In the genomic region with DNA sequence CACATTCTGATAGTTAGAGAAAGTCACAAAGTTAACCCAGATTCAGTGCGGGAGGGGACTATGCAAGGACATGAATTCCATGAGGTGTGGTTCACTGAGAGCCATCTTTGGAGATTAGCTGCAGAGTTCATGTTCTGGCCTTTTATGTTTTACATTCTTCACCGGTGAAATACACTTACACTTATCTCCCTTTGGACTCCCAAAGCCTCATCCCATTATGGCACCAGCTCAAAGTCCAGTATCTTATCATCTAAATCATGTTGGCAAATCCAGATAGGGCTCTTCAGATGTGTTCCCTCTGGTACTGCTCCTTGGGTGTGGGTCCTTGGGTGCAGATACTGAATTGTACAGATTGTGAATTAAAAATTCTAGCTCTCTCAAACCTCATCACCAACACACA, we compare ENCODE assay signal across 21 cellular contexts. TPM values are rescaled to one million over a fixed set of nuclear protein-coding genes. Genes with fewer than 3 reads are reported as not detected.
DNase-seq lines count a peak whose midpoint lies in the region; ATAC-seq, FAIRE-seq and TF ChIP-seq lines count a peak whose summit lies in the region.
"Had no signal": no experiment of that assay in that cellular context is flagged by ENCODE, and none has a peak within 500 bp of the region (broad histone marks: within the 10 kb centered on the region; RNA-seq: fewer than 3 reads in every experiment).

No MANE protein-coding gene starts in this region.

- CTCF ChIA-PET in HepG2 (lab: Yijun Ruan, JAX; ENCODE audit: low intra/inter-chr PET ratio, low total read pairs) (no interaction called here), Calu3 (lab: Charles Lee) (interaction anchor here (1.0 kb wide), 1 partner anchor 12 kb away, joined by 3 read pairs; no protein-coding TSS in a partner anchor)

- no peaks in the 10 kb centered on the region for H3K36me3 ChIP-seq in HepG2 (replicated peaks in 1 of 2; ENCODE audit: control insufficient read depth in 1 of 2, insufficient read depth in 2 of 2, low read length in 2 of 2)
- H3K36me3 ChIP-seq in right lobe of liver, result no peaks in the 10 kb centered on the region
- H3K36me3 ChIP-seq in KOPT-K1 (ENCODE audit: insufficient read depth, low read length), result no peaks in the 10 kb centered on the region
- no peaks in the 10 kb centered on the region for H3K36me3 ChIP-seq in esophagus muscularis mucosa

- TF ChIP-seq EP300 in HepG2 (IDR thresholded peaks at IDR 0.05; ENCODE audit: low read depth in 2 of 2, low read length in 2 of 2) (no peak), HepG2 (CRISPR knock-in tag; IDR thresholded peaks at IDR 0.05; ENCODE audit: borderline replicate concordance) (no peak), esophagus muscularis mucosa (IDR thresholded peaks at IDR 0.05) (no peak)

- BruUV-seq in HepG2 (replicated peaks; lab: Mats Ljungman, UMichigan), result no TSS peak
- no TSS peak for BruUV-seq in Calu3 (replicated peaks; lab: Mats Ljungman, UMichigan)

- H3K4me1 Mint-ChIP-seq in type B pancreatic cell (ENCODE audit: unreplicated experiment) (peaks cover 7% of the 10 kb centered on the region), Calu3 (ENCODE audit: low read depth, unreplicated experiment) (peaks cover 35% of the 10 kb centered on the region), mesothelial cell of epicardium (peaks cover 28% of the 10 kb centered on the region)
- H3K4me1 Mint-ChIP-seq: IgD-negative memory B cell had no signal

- no peak for TF ChIP-seq RAD21 in HepG2 (CRISPR knock-in tag; IDR thresholded peaks at IDR 0.05)

- TF ChIP-seq CTCF in HepG2 (CRISPR knock-in tag; IDR thresholded peaks at IDR 0.05), result no peak
- TF ChIP-seq CTCF in right lobe of liver (IDR thresholded peaks at IDR 0.05), result no peak
- no peak for TF ChIP-seq CTCF in esophagus muscularis mucosa (IDR thresholded peaks at IDR 0.05)
- TF ChIP-seq CTCF in type B pancreatic cell (conservative IDR thresholded peaks at IDR 0.05), result no peak
- TF ChIP-seq CTCF in Calu3 (IDR thresholded peaks at IDR 0.05; ENCODE audit: unreplicated experiment), result no peak
- TF ChIP-seq CTCF in mesothelial cell of epicardium (IDR thresholded peaks at IDR 0.05; ENCODE audit: unreplicated experiment), result no peak

- FAIRE-seq in HepG2 (lab: Jason Lieb, UNC), result peak; percentile 12
- FAIRE-seq: GM19239 had no signal

- no peaks in the 10 kb centered on the region for H4K20me1 ChIP-seq in HepG2 (ENCODE audit: insufficient read depth, low read length)

- H3K9ac ChIP-seq in HepG2 (ENCODE audit: insufficient read depth, low read depth, low read length), result no peak overlapping the region

- H3K27me3 ChIP-seq in HepG2 (ENCODE audit: control insufficient read depth in 1 of 2, insufficient read depth in 2 of 2, low read length in 2 of 2) (no peaks in the 10 kb centered on the region), right lobe of liver (no peaks in the 10 kb centered on the region), esophagus muscularis mucosa (no peaks in the 10 kb centered on the region)

- DNase-seq in HepG2 (ENCODE audit: low spot score) (peak; percentile 80), right lobe of liver (no peak), esophagus muscularis mucosa (ENCODE audit: extremely low spot score) (peak; percentile 50), type B pancreatic cell (ENCODE audit: extremely low spot score, unreplicated experiment) (no peak), Calu3 (no peak), mesothelial cell of epicardium (ENCODE audit: low spot score in 2 of 2, unreplicated experiment in 2 of 2) (no peak)
- DNase-seq: cerebellar nuclear complex; DMS 273 treated with DMSO at 0.1 percent for 48 hours; glutamatergic neuron; mesenchymal stem cell; naive B cell; NCI-H2029 treated with DMSO at 0.1 percent for 48 hours; NCI-H774; retina; stimulated activated naive CD4-positive, alpha-beta T cell had no signal

- H3K4me3 ChIP-seq in HepG2 (replicated peaks in 1 of 3; ENCODE audit: insufficient read depth in 1 of 3, low read depth in 2 of 3, low read length in 3 of 3) (no peak overlapping the region), right lobe of liver (no peak overlapping the region), esophagus muscularis mucosa (no peak overlapping the region)

- H3K27ac ChIP-seq in HepG2 (ENCODE audit: extremely low read length, insufficient read depth, low read length), result no peak overlapping the region
- no peak overlapping the region for H3K27ac ChIP-seq in right lobe of liver
- H3K27ac ChIP-seq in KOPT-K1 (ENCODE audit: low read depth, low read length, poor library complexity, severe bottlenecking), result peak overlapping the region; percentile 49
- H3K27ac ChIP-seq in esophagus muscularis mucosa (replicated peaks in 1 of 4), result no peak overlapping the region
- H3K27ac ChIP-seq: C4-2B had no signal

- in situ Hi-C loops in HepG2 (cut with HindIII; ENCODE audit: extremely low pct_ligation_motif_present, low pct_unique_long_range_greater_than_20kb), result no loop called here

- no peaks in the 10 kb centered on the region for H3K79me2 ChIP-seq in HepG2 (ENCODE audit: insufficient read depth, low read length)

- H3K4me2 ChIP-seq in HepG2 (ENCODE audit: low read depth, low read length), result no peak overlapping the region

- intact Hi-C loops in HepG2 (cut with micrococcal nuclease; ENCODE audit: unreplicated experiment) (no loop called here), right lobe of liver (cut with DNase I) (no loop called here), esophagus muscularis mucosa (cut with DNase I) (no loop called here), Calu3 (cut with micrococcal nuclease; ENCODE audit: unreplicated experiment) (loop anchor here (5.0 kb wide), 1 partner anchor 186 kb away; no protein-coding TSS in a partner anchor)

- H3K4me3 Mint-ChIP-seq in type B pancreatic cell (no peak overlapping the region), Calu3 (ENCODE audit: low read depth, unreplicated experiment) (no peak overlapping the region), mesothelial cell of epicardium (no peak overlapping the region)
- H3K4me3 Mint-ChIP-seq: IgD-negative memory B cell, naive B cell had no signal

- POLR2A ChIA-PET in HepG2 (lab: Yijun Ruan, JAX), result interaction anchor here (1.9 kb wide), 1 partner anchor 53 kb away, joined by 8 read pairs; the partner anchor contains the start of gene LRRC1

- ATAC-seq in HepG2 (peak; percentile 80), right lobe of liver (no peak), HG03439 (IDR thresholded peaks at IDR 0.05; ENCODE audit: unreplicated experiment) (no peak)

- no peaks in the 10 kb centered on the region for H3K9me3 ChIP-seq in HepG2 (ENCODE audit: low read length)
- no peaks in the 10 kb centered on the region for H3K9me3 ChIP-seq in right lobe of liver
- no peaks in the 10 kb centered on the region for H3K9me3 ChIP-seq in KOPT-K1 (ENCODE audit: insufficient read depth, low read length, poor library complexity, severe bottlenecking)
- H3K9me3 ChIP-seq in esophagus muscularis mucosa, result no peaks in the 10 kb centered on the region

- WGBS in HepG2 (ENCODE audit: low lambda C conversion rate), result 2% methylated on average over 2 of the region's 2 CpGs
- WGBS in right lobe of liver (ENCODE audit: insufficient coverage, low coverage, low lambda C conversion rate, missing lambda C conversion rate), result 76% methylated on average over 2 of the region's 2 CpGs
- WGBS in esophagus muscularis mucosa, result 84% methylated on average over 2 of the region's 2 CpGs

- TF ChIP-seq POLR2A in HepG2 (IDR thresholded peaks at IDR 0.05; ENCODE audit: insufficient read depth in 1 of 2, low read depth in 2 of 2, low read length in 2 of 2) (no peak), right lobe of liver (IDR thresholded peaks at IDR 0.05) (no peak), esophagus muscularis mucosa (IDR thresholded peaks at IDR 0.05; ENCODE audit: low read depth) (no peak)

- H3K36me3 Mint-ChIP-seq in type B pancreatic cell (peaks cover 22% of the 10 kb centered on the region), Calu3 (ENCODE audit: insufficient read depth, unreplicated experiment) (peaks cover 13% of the 10 kb centered on the region), mesothelial cell of epicardium (peaks cover 12% of the 10 kb centered on the region)

- no peaks in the 10 kb centered on the region for H3K27me3 Mint-ChIP-seq in type B pancreatic cell
- no peaks in the 10 kb centered on the region for H3K27me3 Mint-ChIP-seq in Calu3 (ENCODE audit: unreplicated experiment)
- H3K27me3 Mint-ChIP-seq in mesothelial cell of epicardium (ENCODE audit: low read depth), result no peaks in the 10 kb centered on the region
- H3K27me3 Mint-ChIP-seq: activated naive CD8-positive, alpha-beta T cell had no signal

- peak overlapping the region; percentile 49 for H3K27ac Mint-ChIP-seq in type B pancreatic cell
- no peak overlapping the region for H3K27ac Mint-ChIP-seq in Calu3 (ENCODE audit: unreplicated experiment)
- no peak overlapping the region for H3K27ac Mint-ChIP-seq in mesothelial cell of epicardium
- H3K27ac Mint-ChIP-seq: activated naive CD8-positive, alpha-beta T cell; IgD-negative memory B cell; naive B cell had no signal

- H3K4me1 ChIP-seq in HepG2 (ENCODE audit: insufficient read depth, low read length) (peaks cover 27% of the 10 kb centered on the region), right lobe of liver (no peaks in the 10 kb centered on the region), esophagus muscularis mucosa (no peaks in the 10 kb centered on the region)

- H3K9me3 Mint-ChIP-seq in type B pancreatic cell (no peaks in the 10 kb centered on the region), Calu3 (ENCODE audit: low read depth, unreplicated experiment) (no peaks in the 10 kb centered on the region), mesothelial cell of epicardium (peaks cover 6% of the 10 kb centered on the region)
- H3K9me3 Mint-ChIP-seq: IgD-negative memory B cell had no signal

- no peak overlapping the region for H2AFZ ChIP-seq in HepG2 (ENCODE audit: low read length)

RNA-seq across cellular contexts. Expression of gene LRRC1, which starts 53.8 kb away (rescaled TPM):
- total RNA-seq in HepG2 (2016; rRNA removed; fragmentation: Illumina TruSeq; extraction: Trizol) (27.7 and 31.6 TPM in 2 replicates), right lobe of liver (1 to 10 TPM in 4 of 6 experiments, under 1 TPM in 2; 0.46 to 3.2 (median 1.4) TPM), esophagus muscularis mucosa (10 to 100 TPM; 10.4 to 13.0 (median 12.6) TPM), type B pancreatic cell (ENCODE audit: low replicate concordance) (28.9 and 60.0 TPM in 2 replicates), Calu3 (2022) (26.6 TPM in 2 replicates), mesothelial cell of epicardium (26.1 to 30.4 TPM (median 27.0 TPM) in 3 replicates)
- 5.6 and 6.2 TPM in 2 replicates for total RNA-seq in HepG2 (2016; cell fraction: cytosol; rRNA removed; fragmentation: Illumina TruSeq; extraction: Trizol; ENCODE audit: low read depth)
- 29.5 and 30.9 TPM in 2 replicates for total RNA-seq in HepG2 (2016; cell fraction: insoluble cytoplasmic fraction; rRNA removed; fragmentation: Illumina TruSeq; extraction: Trizol)
- 15.3 and 17.6 TPM in 2 replicates for total RNA-seq in HepG2 (2016; cell fraction: membrane; rRNA removed; fragmentation: Illumina TruSeq; extraction: Trizol)
- 29.7 and 30.0 TPM in 2 replicates for total RNA-seq in HepG2 (2016; cell fraction: nucleus; rRNA removed; fragmentation: Illumina TruSeq; extraction: Trizol)
- 13.1 and 15.6 TPM in 2 replicates for polyA plus RNA-seq in HepG2 (2011; rRNA removed)
- 9.5 and 12.1 TPM in 2 replicates for polyA plus RNA-seq in HepG2 (2011; cell fraction: cytosol; rRNA removed)
- polyA plus RNA-seq in HepG2 (2011; cell fraction: nucleus; rRNA removed), result 20.2 and 23.5 TPM in 2 replicates
- polyA plus RNA-seq in HepG2 (2012), result 12.8 and 20.0 TPM in 2 replicates
- polyA plus RNA-seq in HepG2 (2016; cell fraction: cytosol; fragmentation: Illumina TruSeq; extraction: Trizol; ENCODE audit: low read depth), result 2.9 and 3.4 TPM in 2 replicates
- 30.2 and 31.3 TPM in 2 replicates for polyA plus RNA-seq in HepG2 (2016; cell fraction: insoluble cytoplasmic fraction; fragmentation: Illumina TruSeq; extraction: Trizol; ENCODE audit: low read depth)
- polyA plus RNA-seq in HepG2 (2016; cell fraction: membrane; fragmentation: Illumina TruSeq; extraction: Trizol; ENCODE audit: low read depth), result 8.2 and 8.7 TPM in 2 replicates
- polyA plus RNA-seq in HepG2 (2016; cell fraction: nucleus; fragmentation: Illumina TruSeq; extraction: Trizol; ENCODE audit: insufficient read depth, low read depth), result 30.0 and 31.5 TPM in 2 replicates
- 9.7 and 25.8 TPM in 2 replicates for polyA minus RNA-seq in HepG2 (2011; rRNA and poly(A)+ RNA removed; ENCODE audit: low replicate concordance)
- polyA minus RNA-seq in HepG2 (2011; cell fraction: cytosol; rRNA and poly(A)+ RNA removed), result 9.8 and 10.7 TPM in 2 replicates
- polyA minus RNA-seq in HepG2 (2011; cell fraction: nucleus; rRNA and poly(A)+ RNA removed), result 32.8 and 35.4 TPM in 2 replicates

Comparison
In these comparisons a context has a peak if more than half of its experiments do, and no peak if none do; other contexts are left out.
1. DNase-seq: peak in HepG2 (single experiment) and esophagus muscularis mucosa (single experiment); none in right lobe of liver (0 of 3), type B pancreatic cell (single experiment), Calu3 (single experiment) and mesothelial cell of epicardium (0 of 2).